34 cellular contexts compared by ENCODE assay signal in genomic region chr5:51109786-51110410, GRCh38.
"Had no signal": no experiment of that assay in that cellular context is flagged by ENCODE, and none has a peak within 500 bp of the region (broad histone marks: within the 10 kb centered on the region; RNA-seq: fewer than 3 reads in every experiment).

No MANE protein-coding gene starts in this region.

- FAIRE-seq: colon had no signal

- H3K4me1 ChIP-seq: adrenal gland, body of pancreas, esophagus muscularis mucosa, foreskin keratinocyte, gastrocnemius medialis, heart left ventricle had no signal

- H3K27me3 ChIP-seq: adrenal gland, body of pancreas, esophagus muscularis mucosa, foreskin keratinocyte, gastrocnemius medialis, heart left ventricle had no signal

- H3K36me3 ChIP-seq: adrenal gland, esophagus muscularis mucosa, gastrocnemius medialis, heart left ventricle, WERI-Rb-1 had no signal

- ATAC-seq: activated CD4-positive, CD25-positive, alpha-beta regulatory T cell treated with anti-CD3 and anti-CD28 coated beads, Interleukin-2, amount 50 U/mL, for 24 hours; activated CD8-positive, alpha-beta T cell treated with anti-CD3 and anti-CD28 coated beads for 36 hours; activated naive CD8-positive, alpha-beta T cell treated with anti-CD3 and anti-CD28 coated beads, Interleukin-2, amount 50 U/mL, for 24 hours; activated T-cell treated with anti-CD3 and anti-CD28 coated beads, Interleukin-2, amount 50 U/mL, for 4 hours; activated T-helper 17 cell treated with anti-CD3 and anti-CD28 coated beads, Interleukin-2, amount 50 U/mL, for 72 hours; body of pancreas; effector memory CD8-positive, alpha-beta T cell; foreskin keratinocyte; gastrocnemius medialis; heart left ventricle; T-helper 17 cell had no signal

- DNase-seq: activated B cell treated with CpG ODN at 0.5 μM for 24 hours; activated CD4-positive, alpha-beta T cell treated with anti-CD3 and anti-CD28 coated beads for 48 hours; activated CD4-positive, alpha-beta T cell treated with anti-CD3 and anti-CD28 coated beads, Interleukin-2, amount 50 U/mL, for 1 hour; activated CD4-positive, alpha-beta T cell treated with anti-CD3 and anti-CD28 coated beads, Interleukin-2, amount 50 U/mL, for 48 hours; activated CD8-positive, alpha-beta memory T cell treated with anti-CD3 and anti-CD28 coated beads for 24 hours; activated CD8-positive, alpha-beta T cell treated with anti-CD3 and anti-CD28 coated beads for 36 hours; activated effector memory CD4-positive, alpha-beta T cell treated with Interleukin-2 at 50 U/mL for 16 hours; activated gamma-delta T cell treated with Interleukin-2 at 50 U/mL for 16 hours; activated naive CD4-positive, alpha-beta T cell treated with anti-CD3 and anti-CD28 coated beads for 36 hours; activated naive CD8-positive, alpha-beta T cell treated with anti-CD3 and anti-CD28 coated beads for 36 hours; activated naive CD8-positive, alpha-beta T cell treated with anti-CD3 and anti-CD28 coated beads, Interleukin-2, amount 50 U/mL, for 24 hours; activated T-cell treated with anti-CD3 and anti-CD28 coated beads, Interleukin-2, amount 50 U/mL, for 4 hours; adrenal gland; amygdala; aorta; body of pancreas; central memory CD4-positive, alpha-beta T cell; cortex of kidney; dermis blood vessel endothelial cell; effector CD4-positive, alpha-beta T cell; effector memory CD8-positive, alpha-beta T cell; erythroblast; foreskin keratinocyte; gastrocnemius medialis; glutamatergic neuron; heart left ventricle; T-helper 1 cell; T-helper 17 cell; T1000; WERI-Rb-1 had no signal

- H3K27ac ChIP-seq: adrenal gland, body of pancreas, esophagus muscularis mucosa, foreskin keratinocyte, gastrocnemius medialis, heart left ventricle, WERI-Rb-1 had no signal

- H3K4me3 ChIP-seq: adrenal gland, body of pancreas, esophagus muscularis mucosa, gastrocnemius medialis, heart left ventricle had no signal

- H3K9me3 ChIP-seq: adrenal gland, body of pancreas, esophagus muscularis mucosa, gastrocnemius medialis, heart left ventricle had no signal
